Comparison of ENCODE assay signal across 8 cellular contexts in genomic region chr12:6426882-6427671, GRCh38. TPM values are rescaled to one million over a fixed set of nuclear protein-coding genes. Genes with fewer than 3 reads are reported as not detected.
DNase-seq lines count a peak whose midpoint lies in the region; ATAC-seq and TF ChIP-seq lines count a peak whose summit lies in the region.

No MANE protein-coding gene starts in this region.

- no peak overlapping the region for H3K27ac Mint-ChIP-seq in nephron progenitor cell

- TF ChIP-seq POLR2A in GM19193 (IDR thresholded peaks at IDR 0.05; ENCODE audit: extremely low read depth, insufficient read depth, insufficient read length), result peak; percentile 54

- H3K27ac ChIP-seq in muscle layer of duodenum (ENCODE audit: low read length) (peak overlapping the region; percentile 16), upper lobe of right lung (peak overlapping the region; percentile 32)

- H3K4me3 ChIP-seq in muscle layer of duodenum (ENCODE audit: low read depth in 1 of 2, low read length in 2 of 2) (no peak overlapping the region), upper lobe of right lung (no peak overlapping the region)

- H3K4me1 ChIP-seq in muscle layer of duodenum (ENCODE audit: control insufficient read depth in 1 of 2, insufficient read depth in 2 of 2, low read length in 2 of 2), result peaks cover 4 to 10% of the 10 kb centered on the region in 2 donors
- H3K4me1 ChIP-seq in upper lobe of right lung, result peaks cover 25% of the 10 kb centered on the region

- H3K36me3 ChIP-seq in muscle layer of duodenum (ENCODE audit: control insufficient read depth in 1 of 2, insufficient read depth in 2 of 2, low read length in 2 of 2) (no peaks in the 10 kb centered on the region), upper lobe of right lung (no peaks in the 10 kb centered on the region)

- peak; percentile 42 for ATAC-seq in HG03139 (IDR thresholded peaks at IDR 0.05; ENCODE audit: unreplicated experiment)
- no peak for ATAC-seq in upper lobe of right lung

- no peak overlapping the region for H3K4me3 Mint-ChIP-seq in nephron progenitor cell

- H3K27me3 ChIP-seq in muscle layer of duodenum (ENCODE audit: low read depth, low read length), result no peaks in the 10 kb centered on the region
- H3K27me3 ChIP-seq in upper lobe of right lung, result no peaks in the 10 kb centered on the region

- peaks cover 13% of the 10 kb centered on the region for H3K27me3 Mint-ChIP-seq in nephron progenitor cell (ENCODE audit: low read depth, poor library complexity)

- H3K9me3 Mint-ChIP-seq in nephron progenitor cell, result no peaks in the 10 kb centered on the region

- TF ChIP-seq CTCF in upper lobe of right lung (IDR thresholded peaks at IDR 0.05) (no peak), nephron progenitor cell (IDR thresholded peaks at IDR 0.05) (no peak)

- peak; percentile 94 for DNase-seq in activated CD8-positive, alpha-beta memory T cell treated with anti-CD3 and anti-CD28 coated beads for 24 hours
- no peak for DNase-seq in upper lobe of right lung
- DNase-seq in NCI-H524 (lab: John Stamatoyannopoulos, UW), result no peak
- DNase-seq in nephron progenitor cell, result no peak
- no peak for DNase-seq in NCI-H748 (lab: John Stamatoyannopoulos, UW; ENCODE audit: unreplicated experiment)

- H3K9me3 ChIP-seq in muscle layer of duodenum (ENCODE audit: control insufficient read depth in 1 of 2, low read length in 2 of 2) (no peaks in the 10 kb centered on the region), upper lobe of right lung (no peaks in the 10 kb centered on the region)

- no peaks in the 10 kb centered on the region for H3K36me3 Mint-ChIP-seq in nephron progenitor cell (ENCODE audit: low read depth)

- H3K4me1 Mint-ChIP-seq in nephron progenitor cell, result peaks cover 53% of the 10 kb centered on the region

- intact Hi-C loops in upper lobe of right lung (cut with DNase I), result no loop called here

RNA-seq across cellular contexts. Expression of gene CD27, which starts 17.7 kb away (rescaled TPM):
- total RNA-seq in upper lobe of right lung, result 1.5 TPM

RNA-seq across cellular contexts. Expression of gene TAPBPL, which starts 24.8 kb away (rescaled TPM):
- 28.4 TPM for total RNA-seq in upper lobe of right lung

RNA-seq across cellular contexts. Expression of gene LTBR, which starts 43.1 kb away (rescaled TPM):
- total RNA-seq in upper lobe of right lung, result 156 TPM

RNA-seq across cellular contexts. Expression of gene VAMP1, which starts 43.4 kb away (rescaled TPM):
- 6.3 TPM for total RNA-seq in upper lobe of right lung

RNA-seq across cellular contexts. Expression of gene SCNN1A, which starts 51.7 kb away (rescaled TPM):
- total RNA-seq in upper lobe of right lung, result 199 TPM
